Comparison of ENCODE assay signal across 12 cellular contexts in genomic region chr1:43499882-43500281, GRCh38.
"Had no signal": no experiment of that assay in that cellular context is flagged by ENCODE, and none has a peak within 500 bp of the region (broad histone marks: within the 10 kb centered on the region; RNA-seq: fewer than 3 reads in every experiment).

No MANE protein-coding gene starts in this region.

- H3K27ac ChIP-seq: ascending aorta, cardiac muscle cell, colonic mucosa, heart right ventricle, left lung, suprapubic skin had no signal

- H3K27me3 ChIP-seq: ascending aorta, cardiac muscle cell, colonic mucosa, heart right ventricle, left lung, suprapubic skin had no signal

- H3K4me3 ChIP-seq: ascending aorta, cardiac muscle cell, colonic mucosa, heart right ventricle, left lung, suprapubic skin had no signal

- H3K4me1 ChIP-seq: ascending aorta, colonic mucosa, heart right ventricle, left lung, suprapubic skin had no signal

- DNase-seq: activated CD4-positive, alpha-beta T cell treated with anti-CD3 and anti-CD28 coated beads, Interleukin-2, amount 10 ng/mL, durations not matched to agents 24 days and 14 days; activated CD8-positive, alpha-beta memory T cell treated with anti-CD3 and anti-CD28 coated beads for 24 hours; activated naive CD4-positive, alpha-beta T cell treated with Interleukin-2 at 50 U/mL for 16 hours; activated naive CD8-positive, alpha-beta T cell treated with anti-CD3 and anti-CD28 coated beads, Interleukin-2, amount 50 U/mL, for 24 hours; colonic mucosa; heart right ventricle; left lung; stimulated activated CD4-positive, alpha-beta T cell treated with anti-CD3 and anti-CD28 coated beads, Interleukin-2, amount 100 ng/mL, for 48 hours; stimulated activated naive CD4-positive, alpha-beta T cell treated with Interleukin-2 at 50 U/mL for 16 hours had no signal

- H3K36me3 ChIP-seq: ascending aorta, cardiac muscle cell, colonic mucosa, heart right ventricle, left lung, suprapubic skin had no signal

- H3K9me3 ChIP-seq: ascending aorta, colonic mucosa, heart right ventricle, left lung, suprapubic skin had no signal
